ENCODE assay signal across 17 cellular contexts in genomic region chrX:42129541-42129940, GRCh38.
"Had no signal": no experiment of that assay in that cellular context is flagged by ENCODE, and none has a peak within 500 bp of the region (broad histone marks: within the 10 kb centered on the region; RNA-seq: fewer than 3 reads in every experiment).

No MANE protein-coding gene starts in this region.

- H3K9me3 ChIP-seq: body of pancreas, gastrocnemius medialis, left ventricle myocardium inferior, pancreas, tibial artery, vagina had no signal

- H3K4me3 ChIP-seq: body of pancreas, gastrocnemius medialis, left ventricle myocardium inferior, pancreas, skin epidermis, tibial artery, vagina had no signal

- H3K27ac ChIP-seq: body of pancreas, gastrocnemius medialis, left ventricle myocardium inferior, pancreas, skin epidermis, tibial artery, vagina had no signal

- H3K27ac Mint-ChIP-seq: activated T-cell treated with anti-CD3 and anti-CD28 coated beads, Interleukin-2, amount 50 U/mL, for 24 hours had no signal

- H3K4me3 Mint-ChIP-seq: activated CD8-positive, alpha-beta memory T cell treated with anti-CD3 and anti-CD28 coated beads, Interleukin-2, amount 10 ng/mL, durations not matched to agents 7 days and 5 days; activated T-cell treated with anti-CD3 and anti-CD28 coated beads, Interleukin-2, amount 50 U/mL, for 24 hours; neural crest cell had no signal

- H3K9me3 Mint-ChIP-seq: activated T-cell treated with anti-CD3 and anti-CD28 coated beads, Interleukin-2, amount 50 U/mL, for 24 hours had no signal

- H3K27me3 ChIP-seq: body of pancreas, gastrocnemius medialis, tibial artery, vagina had no signal

- H3K4me1 Mint-ChIP-seq: neural crest cell had no signal

- H3K27me3 Mint-ChIP-seq: activated CD8-positive, alpha-beta memory T cell treated with anti-CD3 and anti-CD28 coated beads, Interleukin-2, amount 10 ng/mL, durations not matched to agents 7 days and 5 days had no signal

- H3K4me1 ChIP-seq: body of pancreas, gastrocnemius medialis, left ventricle myocardium inferior, pancreas, vagina had no signal

- H3K36me3 ChIP-seq: gastrocnemius medialis, left ventricle myocardium inferior, pancreas, tibial artery, vagina had no signal

- DNase-seq: activated CD4-positive, CD25-positive, alpha-beta regulatory T cell; activated CD8-positive, alpha-beta memory T cell treated with anti-CD3 and anti-CD28 coated beads, Interleukin-2, amount 10 ng/mL, durations not matched to agents 7 days and 5 days; activated T-cell treated with anti-CD3 and anti-CD28 coated beads, Interleukin-2, amount 50 U/mL, for 24 hours; body of pancreas; central memory CD4-positive, alpha-beta T cell; cortex of kidney; effector CD8-positive, alpha-beta T cell; gastrocnemius medialis; left ventricle myocardium inferior; mesenchymal stem cell; pancreas; retina; stimulated activated CD4-positive, alpha-beta T cell treated with anti-CD3 and anti-CD28 coated beads, Interleukin-4, amount 100 ng/mL, for 4 hours; tibial artery had no signal

- ATAC-seq: activated CD8-positive, alpha-beta memory T cell treated with anti-CD3 and anti-CD28 coated beads, Interleukin-2, amount 10 ng/mL, durations not matched to agents 7 days and 5 days; body of pancreas; gastrocnemius medialis had no signal
